18 cellular contexts compared by ENCODE assay signal in genomic region chr3:10688548-10689172, GRCh38.
DNase-seq lines count a peak whose midpoint lies in the region; ATAC-seq, FAIRE-seq and TF ChIP-seq lines count a peak whose summit lies in the region.
"Had no signal": no experiment of that assay in that cellular context is flagged by ENCODE, and none has a peak within 500 bp of the region (broad histone marks: within the 10 kb centered on the region; RNA-seq: fewer than 3 reads in every experiment).

No MANE protein-coding gene starts in this region.

- H3K9ac ChIP-seq in IMR-90 (ENCODE audit: low read depth, low read length) (no peak overlapping the region), liver (ENCODE audit: low read depth in 1 of 2, low read length in 2 of 2) (no peak overlapping the region)
- H3K9ac ChIP-seq: GM23248 had no signal

- H2AFZ ChIP-seq in IMR-90 (replicated peaks; ENCODE audit: low read length, poor library complexity): no peak overlapping the region
- H2AFZ ChIP-seq in hepatocyte: no peak overlapping the region
- H2AFZ ChIP-seq: GM23248 had no signal

- no peak overlapping the region for H2BK120ac ChIP-seq in IMR-90 (ENCODE audit: low read depth, low read length)

- ATAC-seq in IMR-90 (ENCODE audit: low read depth) (no peak), HG02610 (IDR thresholded peaks at IDR 0.05; ENCODE audit: unreplicated experiment) (no peak)
- ATAC-seq: HCT116 had no signal

- no peaks in the 10 kb centered on the region for H3K79me2 ChIP-seq in hepatocyte

- H4K20me1 ChIP-seq in IMR-90 (ENCODE audit: insufficient read depth, low read length): no peaks in the 10 kb centered on the region; the same call in 1 of the 2 replicates
- no peaks in the 10 kb centered on the region for H4K20me1 ChIP-seq in hepatocyte (ENCODE audit: insufficient read depth, poor library complexity, severe bottlenecking)

- CTCF ChIA-PET in IMR-90 (lab: Yijun Ruan, JAX): no interaction called here

- H3K4me2 ChIP-seq in IMR-90 (ENCODE audit: low read depth, low read length) (no peak overlapping the region), hepatocyte (no peak overlapping the region)

- FAIRE-seq in GM12892 (lab: Jason Lieb, UNC): no peak
- FAIRE-seq: GM12891, GM19239 had no signal

- TF ChIP-seq CTCF in IMR-90 (conservative IDR thresholded peaks at IDR 0.05; ENCODE audit: low read depth, low read length): no peak
- TF ChIP-seq CTCF in hepatocyte (IDR thresholded peaks at IDR 0.05; ENCODE audit: poor library complexity): no peak
- TF ChIP-seq CTCF in liver (IDR thresholded peaks at IDR 0.05; ENCODE audit: low read depth, low read length, missing input control): no peak

- H3K9me3 ChIP-seq in IMR-90 (ENCODE audit: control insufficient read depth, insufficient read depth, low read length): no peaks in the 10 kb centered on the region
- H3K9me3 ChIP-seq in hepatocyte (ENCODE audit: low read depth): no peaks in the 10 kb centered on the region
- no peaks in the 10 kb centered on the region for H3K9me3 ChIP-seq in liver (ENCODE audit: control insufficient read depth in 4 of 4, low read length in 3 of 4)

- H3K27me3 ChIP-seq in IMR-90 (ENCODE audit: control insufficient read depth, insufficient read depth, low read length) (peaks cover 2% of the 10 kb centered on the region), hepatocyte (no peaks in the 10 kb centered on the region), liver (ENCODE audit: control insufficient read depth in 4 of 4, insufficient read depth in 4 of 4, low read length in 3 of 4) (no peaks in the 10 kb centered on the region)

- no peak overlapping the region for H3K27ac ChIP-seq in IMR-90 (ENCODE audit: insufficient read depth, low read length)
- no peak overlapping the region for H3K27ac ChIP-seq in hepatocyte
- H3K27ac ChIP-seq in liver (ENCODE audit: low read depth in 1 of 2, low read length in 2 of 2): peak overlapping the region; percentile 21 to 25
- H3K27ac ChIP-seq: GM23248 had no signal

- H3K56ac ChIP-seq in IMR-90 (ENCODE audit: extremely low read depth, insufficient read depth, low read length): no peak overlapping the region

- no peak overlapping the region for H2BK20ac ChIP-seq in IMR-90 (ENCODE audit: low read depth, low read length)

- dilution Hi-C loops in IMR-90 (cut with HindIII; ENCODE audit: low sequenced_read_pairs, unreplicated experiment): no loop called here

- BruUV-seq in IMR-90 (replicated peaks; lab: Mats Ljungman, UMichigan): no TSS peak

- no peak overlapping the region for H2AK9ac ChIP-seq in IMR-90 (replicated peaks; ENCODE audit: low read depth, low read length, poor library complexity)

- in situ Hi-C loops in IMR-90 (cut with MboI; ENCODE audit: low sequenced_read_pairs): no loop called here

- no peaks in the 10 kb centered on the region for H3K9me2 ChIP-seq in hepatocyte (replicated peaks; ENCODE audit: insufficient read depth)

- POLR2A ChIA-PET in IMR-90 (lab: Charles Lee; ENCODE audit: unreplicated experiment): no interaction called here

- no peak overlapping the region for H3K18ac ChIP-seq in IMR-90 (ENCODE audit: low read depth, low read length)

- intact Hi-C loops in IMR-90 (cut with micrococcal nuclease): no loop called here

- no peak overlapping the region for H2BK5ac ChIP-seq in IMR-90 (ENCODE audit: low read depth, low read length, poor library complexity, severe bottlenecking)

- TF ChIP-seq RAD21 in IMR-90 (IDR thresholded peaks at IDR 0.05; ENCODE audit: low read length) (no peak), liver (IDR thresholded peaks at IDR 0.05) (peak; percentile 55 to 57)

- H3K23ac ChIP-seq in IMR-90 (ENCODE audit: low read depth, low read length): no peak overlapping the region

- H3K4me1 ChIP-seq in IMR-90 (ENCODE audit: control insufficient read depth, insufficient read depth, low read length) (no peaks in the 10 kb centered on the region), hepatocyte (ENCODE audit: insufficient read depth) (no peaks in the 10 kb centered on the region), liver (ENCODE audit: control insufficient read depth in 4 of 4, insufficient read depth in 4 of 4, low read length in 3 of 4) (peaks cover 6 to 24% (median 17%) of the 10 kb centered on the region in 4 donors)

- H4K91ac ChIP-seq in IMR-90 (ENCODE audit: insufficient read depth, low read depth, low read length): no peak overlapping the region

- no CpG with 5 or more reads among the region's 8 CpGs for WGBS in IMR-90 (ENCODE audit: extremely low coverage in 2 of 2, insufficient read length in 1 of 2), 2 experiments
- 85% methylated on average over 8 of the region's 8 CpGs for WGBS in hepatocyte (ENCODE audit: low lambda C conversion rate, missing lambda C conversion rate)
- WGBS in liver: 71% methylated on average over 8 of the region's 8 CpGs

- no peaks in the 10 kb centered on the region for H3K9me1 ChIP-seq in IMR-90 (ENCODE audit: insufficient read depth, low read length)

- no peak overlapping the region for H2AK5ac ChIP-seq in IMR-90 (ENCODE audit: low read depth, low read length)

- H3K4ac ChIP-seq in IMR-90 (ENCODE audit: low read depth, low read length): no peak overlapping the region

- H3K14ac ChIP-seq in IMR-90 (replicated peaks; ENCODE audit: low read depth, low read length): no peak overlapping the region

- DNase-seq in IMR-90 (no peak), hepatocyte (ENCODE audit: low spot score) (peak; percentile 23), GM12892 (ENCODE audit: insufficient read length) (no peak), Kasumi-1 (lab: John Stamatoyannopoulos, UW) (no peak)
- DNase-seq: 8988T; C1 segment of cervical spinal cord; Calu3; CD4-positive, alpha-beta memory T cell; COR-L47; DMS53; DMS79 treated with DMSO at 0.1 percent for 48 hours; GF-D8; GM23248 had no signal

- H4K8ac ChIP-seq in IMR-90 (ENCODE audit: low read depth in 2 of 2, low read length in 2 of 2): no peak overlapping the region

- H3K36me3 ChIP-seq in IMR-90 (ENCODE audit: control insufficient read depth, insufficient read depth, low read length) (no peaks in the 10 kb centered on the region), hepatocyte (replicated peaks; ENCODE audit: insufficient read depth, low read depth) (no peaks in the 10 kb centered on the region), liver (ENCODE audit: control insufficient read depth in 4 of 4, insufficient read depth in 3 of 4, low read depth in 1 of 4, low read length in 3 of 4) (no peaks in the 10 kb centered on the region)

- H2BK15ac ChIP-seq in IMR-90 (ENCODE audit: low read depth, low read length): no peak overlapping the region

- no peak overlapping the region for H3K4me3 ChIP-seq in IMR-90 (ENCODE audit: insufficient read depth, low read depth, low read length)
- H3K4me3 ChIP-seq in hepatocyte: no peak overlapping the region
- H3K4me3 ChIP-seq in liver (ENCODE audit: low read depth in 1 of 3, low read length in 3 of 3): no peak overlapping the region
- H3K4me3 ChIP-seq: GM23248 had no signal

- no peak overlapping the region for H4K5ac ChIP-seq in IMR-90 (ENCODE audit: low read depth, low read length)

- no peaks in the 10 kb centered on the region for H3K79me1 ChIP-seq in IMR-90 (ENCODE audit: low read depth in 1 of 2, low read length in 2 of 2)

- TF ChIP-seq POLR2A in IMR-90 (IDR thresholded peaks at IDR 0.05; ENCODE audit: low read depth, low read length): no peak
- no peak for TF ChIP-seq POLR2A in GM12892 (IDR thresholded peaks at IDR 0.05; ENCODE audit: low read depth, low read length)

TF ChIP-seq in IMR-90, 13 proteins besides CTCF, POLR2A, EP300 and RAD21:
- TF ChIP-seq MAFK (IDR thresholded peaks at IDR 0.05; ENCODE audit: low read depth, low read length) (peak; percentile 87), RFX5 (IDR thresholded peaks at IDR 0.05; ENCODE audit: low read depth, low read length) (no peak), SMC3 (IDR thresholded peaks at IDR 0.05; ENCODE audit: low read depth, low read length) (no peak), CHD1 (IDR thresholded peaks at IDR 0.05; ENCODE audit: low read depth, low read length) (no peak), MXI1 (IDR thresholded peaks at IDR 0.05; ENCODE audit: borderline replicate concordance, low read depth, low read length) (no peak)
TF ChIP-seq in IMR-90: peak in this region for 1.

TF ChIP-seq in liver, 16 proteins besides CTCF, POLR2A, EP300 and RAD21 (continues in another document):
- TF ChIP-seq SP1 (IDR thresholded peaks at IDR 0.05) (peak; percentile 66), YY1 (IDR thresholded peaks at IDR 0.05) (peak; percentile 73), ZBTB33 (IDR thresholded peaks at IDR 0.05) (no peak), GABPA (IDR thresholded peaks at IDR 0.05 in 1 of 2, conservative IDR thresholded peaks at IDR 0.05 in 1 of 2) (no peak), ATF3 (IDR thresholded peaks at IDR 0.05) (no peak)

Comparison
In these comparisons a context has a peak if more than half of its experiments do, and no peak if none do; other contexts are left out.
1. H3K27ac ChIP-seq: peak in liver (2 of 2); none in IMR-90 (single experiment) and hepatocyte (single experiment).